30 cellular contexts compared by ENCODE assay signal in genomic region chrX:150773634-150774033, GRCh38.
"Had no signal": no experiment of that assay in that cellular context is flagged by ENCODE, and none has a peak within 500 bp of the region (broad histone marks: within the 10 kb centered on the region; RNA-seq: fewer than 3 reads in every experiment).

No MANE protein-coding gene starts in this region.

- H3K27me3 ChIP-seq: neural progenitor cell, neutrophil, stomach, testis, thyroid gland, transverse colon, upper lobe of left lung, vagina had no signal

- ATAC-seq: left colon; left ventricle myocardium superior; lower lobe of right lung; natural killer cell; psoas muscle; sciatic nerve; stimulated activated naive B cell treated with anti-CD40 and anti-IgM and Interleukin-4, amounts not matched to agents 10 μg/mL and 1 μg/mL and 100 μg/mL, for 72 hours; stimulated activated naive CD8-positive, alpha-beta T cell treated with anti-CD3 and anti-CD28 coated beads, Interleukin-15, Interleukin-2, amounts not matched to agents 100 U/mL and 50 U/mL, for 24 hours had no signal

- FAIRE-seq: islet of Langerhans, kidney had no signal

- H3K4me2 ChIP-seq: neural progenitor cell had no signal

- H3K27ac ChIP-seq: lower lobe of right lung, neural progenitor cell, neutrophil, parathyroid adenoma, psoas muscle, skin epidermis, stomach, testis, thyroid gland, transverse colon, upper lobe of left lung, vagina had no signal

- H3K36me3 ChIP-seq: neural progenitor cell, neutrophil, thyroid gland, transverse colon, vagina had no signal

- H3K9me3 ChIP-seq: lower lobe of right lung, neutrophil, psoas muscle, stomach, testis, thyroid gland, transverse colon, upper lobe of left lung, vagina had no signal

- DNase-seq: hypothalamus; immature natural killer cell; left colon; left ventricle myocardium superior; lower lobe of right lung; mesendoderm; naive B cell; natural killer cell; nephron progenitor cell; occipital lobe; psoas muscle; stimulated activated CD4-positive, alpha-beta T cell treated with anti-CD3 and anti-CD28 coated beads, Interleukin-12 subunit alpha, Interleukin-12 subunit beta, amount 100 ng/mL, for 4 hours; stimulated activated CD4-positive, alpha-beta T cell treated with anti-CD3 and anti-CD28 coated beads, Interleukin-15, amount 100 ng/mL, for 24 hours; stimulated activated CD4-positive, alpha-beta T cell treated with anti-CD3 and anti-CD28 coated beads, Interleukin-2, amount 100 ng/mL, for 24 hours; stimulated activated CD4-positive, alpha-beta T cell treated with anti-CD3 and anti-CD28 coated beads, Interleukin-4, amount 100 ng/mL, for 1 hour; stimulated activated naive B cell treated with anti-CD40 and anti-IgM and Interleukin-4, amounts not matched to agents 10 μg/mL and 1 μg/mL and 100 μg/mL, for 72 hours; stimulated activated naive CD8-positive, alpha-beta T cell treated with anti-CD3 and anti-CD28 coated beads, Interleukin-15, Interleukin-2, amounts not matched to agents 100 U/mL and 50 U/mL, for 24 hours; stomach; testis; thyroid gland; transverse colon; upper lobe of left lung had no signal

- H3K4me3 ChIP-seq: lower lobe of right lung, neural progenitor cell, psoas muscle, skin epidermis, stomach, testis, thyroid gland, transverse colon, upper lobe of left lung, vagina had no signal

- H3K4me1 ChIP-seq: lower lobe of right lung, neural progenitor cell, parathyroid adenoma, psoas muscle, stomach, testis, thyroid gland, transverse colon, vagina had no signal
